27 cellular contexts compared by ENCODE assay signal in the genomic region with DNA sequence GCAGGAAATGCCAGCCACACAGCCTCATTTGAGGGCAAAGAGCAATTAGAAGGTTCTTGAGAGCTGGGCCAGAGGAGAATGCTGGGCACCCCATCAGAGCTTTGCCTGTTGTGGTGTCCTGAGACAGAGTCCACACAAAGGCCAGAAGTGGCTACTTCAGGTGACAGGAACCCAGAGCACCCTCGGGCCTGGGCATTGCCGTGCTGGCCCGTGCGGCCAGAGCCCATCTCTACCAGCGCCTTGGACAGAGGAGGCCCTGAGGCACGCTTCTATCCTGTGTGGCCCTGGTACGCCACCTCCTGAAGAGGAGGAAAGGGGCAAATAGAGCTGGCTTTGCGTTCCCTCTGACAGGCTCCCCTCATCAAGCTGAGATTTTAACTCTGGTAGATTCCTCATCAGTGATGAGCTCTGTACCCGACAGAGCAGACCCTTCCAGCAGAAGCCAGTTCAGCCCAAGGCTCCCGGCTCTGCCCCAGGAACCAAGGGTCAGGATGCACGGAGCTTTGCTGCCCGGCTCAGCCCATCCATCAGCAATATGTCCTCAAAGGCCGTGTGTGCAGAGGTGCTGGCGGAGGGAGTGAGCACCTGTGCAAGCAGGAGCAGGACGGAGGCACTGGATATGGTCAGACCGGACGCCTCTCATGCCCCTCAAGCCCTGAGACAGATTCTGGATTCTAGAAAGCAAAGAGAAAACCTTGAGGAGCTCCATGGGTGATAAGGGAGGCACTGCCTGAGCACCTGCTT. TPM values are rescaled to one million over a fixed set of nuclear protein-coding genes. Genes with fewer than 3 reads are reported as not detected.
DNase-seq lines count a peak whose midpoint lies in the region; ATAC-seq, FAIRE-seq and TF ChIP-seq lines count a peak whose summit lies in the region.
"Had no signal": no experiment of that assay in that cellular context is flagged by ENCODE, and none has a peak within 500 bp of the region (broad histone marks: within the 10 kb centered on the region; RNA-seq: fewer than 3 reads in every experiment).

No MANE protein-coding gene starts in this region.

- DNase-seq in right lobe of liver (peak in 2 of 3 donors; percentile 44 to 49), HepG2 (ENCODE audit: low spot score) (no peak), kidney (peak; percentile 69), posterior vena cava (ENCODE audit: low spot score) (peak; percentile 64), NCI-H1417 treated with DMSO at 0.1 percent for 48 hours (lab: John Stamatoyannopoulos, UW) (no peak), DMS79 treated with DMSO at 0.1 percent for 48 hours (lab: John Stamatoyannopoulos, UW) (no peak), activated T-cell treated with anti-CD3 and anti-CD28 coated beads for 4 hours (no peak)
- DNase-seq: AML-193; C1 segment of cervical spinal cord; CD4-positive, alpha-beta memory T cell; COR-L47; DMS53; GM23248; H9; NCI-H1048; NCI-H1436; NCI-H187; NCI-H2107; NCI-H446; NCI-H524 treated with DMSO at 0.1 percent for 48 hours; NCI-H774 had no signal

- FAIRE-seq in HepG2 (lab: Jason Lieb, UNC) (no peak), kidney (lab: Jason Lieb, UNC) (no peak)
- FAIRE-seq: A549, G401.6 had no signal

- H3K79me2 ChIP-seq in HepG2 (ENCODE audit: insufficient read depth, low read length): no peaks in the 10 kb centered on the region

- no peaks in the 10 kb centered on the region for H3K9me3 ChIP-seq in right lobe of liver
- H3K9me3 ChIP-seq in HepG2 (ENCODE audit: low read length): no peaks in the 10 kb centered on the region
- no peaks in the 10 kb centered on the region for H3K9me3 ChIP-seq in kidney (ENCODE audit: control insufficient read depth in 1 of 2, low read length in 2 of 2)
- H3K9me3 ChIP-seq: A549 had no signal

- WGBS in right lobe of liver (ENCODE audit: insufficient coverage, low coverage, low lambda C conversion rate, missing lambda C conversion rate): 53% methylated on average over 10 of the region's 17 CpGs
- WGBS in HepG2 (ENCODE audit: low lambda C conversion rate): 38% methylated on average over 4 of the region's 17 CpGs

- in situ Hi-C loops in HepG2 (cut with HindIII; ENCODE audit: extremely low pct_ligation_motif_present, low pct_unique_long_range_greater_than_20kb): loop anchor here (5.0 to 10.0 kb wide), 2 partner anchors 142 to 145 kb away; no protein-coding TSS in a partner anchor

- no peak overlapping the region for H3K4me3 ChIP-seq in right lobe of liver
- H3K4me3 ChIP-seq in HepG2 (replicated peaks in 1 of 3; ENCODE audit: insufficient read depth in 1 of 3, low read depth in 2 of 3, low read length in 3 of 3): no peak overlapping the region
- H3K4me3 ChIP-seq in kidney (ENCODE audit: low read length in 2 of 2): no peak overlapping the region
- H3K4me3 ChIP-seq: A549, GM23248, SJCRH30 had no signal

- intact Hi-C loops in right lobe of liver (cut with DNase I) (loop anchor here (5.0 to 10.0 kb wide), 2 partner anchors 68 to 135 kb away; no protein-coding TSS in a partner anchor), HepG2 (cut with micrococcal nuclease; ENCODE audit: unreplicated experiment) (loop anchor here (5.0 kb wide), 1 partner anchor 52 kb away; no protein-coding TSS in a partner anchor), kidney (cut with DNase I) (no loop called here), posterior vena cava (cut with DNase I) (loop anchor here (10.0 kb wide), 4 partner anchors 85 to 145 kb away; no protein-coding TSS in a partner anchor)

- H3K9ac ChIP-seq in HepG2 (ENCODE audit: insufficient read depth, low read depth, low read length) (no peak overlapping the region), kidney (ENCODE audit: low read length in 2 of 2) (no peak overlapping the region)
- H3K9ac ChIP-seq: GM23248 had no signal

- H2AFZ ChIP-seq in HepG2 (ENCODE audit: low read length): no peak overlapping the region
- H2AFZ ChIP-seq: GM23248 had no signal

- H3K36me3 ChIP-seq in right lobe of liver: peaks cover 0 to 2% (median 0%) of the 10 kb centered on the region in 4 donors
- no peaks in the 10 kb centered on the region for H3K36me3 ChIP-seq in HepG2 (replicated peaks in 1 of 2; ENCODE audit: control insufficient read depth in 1 of 2, insufficient read depth in 2 of 2, low read length in 2 of 2)
- no peaks in the 10 kb centered on the region for H3K36me3 ChIP-seq in kidney (ENCODE audit: control insufficient read depth in 1 of 2, insufficient read depth in 2 of 2, low read length in 2 of 2)

- BruUV-seq in HepG2 (replicated peaks; lab: Mats Ljungman, UMichigan): no TSS peak

- no peak overlapping the region for H3K4me2 ChIP-seq in HepG2 (ENCODE audit: low read depth, low read length)
- H3K4me2 ChIP-seq: A549 had no signal

- no peak for TF ChIP-seq POLR2A in right lobe of liver (IDR thresholded peaks at IDR 0.05)
- TF ChIP-seq POLR2A in HepG2 (IDR thresholded peaks at IDR 0.05; ENCODE audit: insufficient read depth in 1 of 2, low read depth in 2 of 2, low read length in 2 of 2): no peak

- no peaks in the 10 kb centered on the region for H4K20me1 ChIP-seq in HepG2 (ENCODE audit: insufficient read depth, low read length)

- H3K27ac ChIP-seq in right lobe of liver (no peak overlapping the region), HepG2 (ENCODE audit: extremely low read length, insufficient read depth, low read length) (no peak overlapping the region), kidney (ENCODE audit: low read depth in 2 of 2, low read length in 2 of 2) (no peak overlapping the region)
- H3K27ac ChIP-seq: A549, GM23248, RWPE1, SJCRH30 had no signal

- POLR2A ChIA-PET in HepG2 (lab: Yijun Ruan, JAX): interaction anchor here (1.1 to 1.4 kb wide), 2 partner anchors 69 to 73 kb away, joined by 3 to 4 read pairs; no protein-coding TSS in a partner anchor

- ATAC-seq in right lobe of liver (no peak), HepG2 (no peak)
- ATAC-seq: A549, Panc1, SK-N-SH treated with all-trans-retinoic acid at 6 μM for 48 hours had no signal

- TF ChIP-seq EP300 in HepG2 (IDR thresholded peaks at IDR 0.05; ENCODE audit: low read depth in 2 of 2, low read length in 2 of 2) (no peak), HepG2 (CRISPR knock-in tag; IDR thresholded peaks at IDR 0.05; ENCODE audit: borderline replicate concordance) (no peak)

- H3K27me3 ChIP-seq in right lobe of liver (no peaks in the 10 kb centered on the region), HepG2 (ENCODE audit: control insufficient read depth in 1 of 2, insufficient read depth in 2 of 2, low read length in 2 of 2) (peaks cover 4 to 52% of the 10 kb centered on the region in 2 experiments; a peak in 4 of 5 replicates)
- H3K27me3 ChIP-seq: SJCRH30 had no signal

- CTCF ChIA-PET in HepG2 (lab: Yijun Ruan, JAX; ENCODE audit: low intra/inter-chr PET ratio, low total read pairs): no interaction called here

- TF ChIP-seq RAD21 in HepG2 (CRISPR knock-in tag; IDR thresholded peaks at IDR 0.05): no peak

- peaks cover 0 to 14% (median 0%) of the 10 kb centered on the region in 4 donors for H3K4me1 ChIP-seq in right lobe of liver
- peaks cover 26% of the 10 kb centered on the region for H3K4me1 ChIP-seq in HepG2 (ENCODE audit: insufficient read depth, low read length)
- H3K4me1 ChIP-seq in kidney (ENCODE audit: control insufficient read depth in 1 of 2, insufficient read depth in 1 of 2, low read depth in 1 of 2, low read length in 2 of 2): peaks cover 0 to 9% of the 10 kb centered on the region in 2 donors

- TF ChIP-seq CTCF in right lobe of liver (IDR thresholded peaks at IDR 0.05) (no peak), HepG2 (CRISPR knock-in tag; IDR thresholded peaks at IDR 0.05) (no peak), kidney (IDR thresholded peaks at IDR 0.05; ENCODE audit: borderline replicate concordance, extremely low read depth, insufficient read depth) (no peak)

RNA-seq across cellular contexts. Expression of a gene that starts 3.4 kb away (rescaled TPM):
- total RNA-seq in right lobe of liver (100 to 1,000 TPM in 3 of 6 experiments, 10 to 100 TPM in 2, 1 to 10 TPM in 1; 1.0 to 230 (median 101) TPM), HepG2 (2016; rRNA removed; fragmentation: Illumina TruSeq; extraction: Trizol) (1.4 and 1.6 TPM in 2 replicates), kidney (147 TPM), posterior vena cava (10 to 100 TPM in 1 of 2 donors, 1 to 10 TPM in 1; 7.4 to 40.3 TPM)
- 0.71 and 0.91 TPM in 2 replicates for total RNA-seq in HepG2 (2016; cell fraction: cytosol; rRNA removed; fragmentation: Illumina TruSeq; extraction: Trizol; ENCODE audit: low read depth)
- 1.4 and 1.9 TPM in 2 replicates for total RNA-seq in HepG2 (2016; cell fraction: insoluble cytoplasmic fraction; rRNA removed; fragmentation: Illumina TruSeq; extraction: Trizol)
- 1.5 and 1.7 TPM in 2 replicates for total RNA-seq in HepG2 (2016; cell fraction: membrane; rRNA removed; fragmentation: Illumina TruSeq; extraction: Trizol)
- 0.99 and 1.1 TPM in 2 replicates for total RNA-seq in HepG2 (2016; cell fraction: nucleus; rRNA removed; fragmentation: Illumina TruSeq; extraction: Trizol)
- polyA plus RNA-seq in HepG2 (2011; rRNA removed) (4.2 and 8.9 TPM in 2 replicates), kidney (ENCODE audit: insufficient read depth, low read depth, low replicate concordance) (103 TPM)
- polyA plus RNA-seq in HepG2 (2011; cell fraction: cytosol; rRNA removed): 4.3 and 4.7 TPM in 2 replicates
- polyA plus RNA-seq in HepG2 (2011; cell fraction: nucleus; rRNA removed): 6.6 and 7.6 TPM in 2 replicates
- 2.1 and 6.2 TPM in 2 replicates for polyA plus RNA-seq in HepG2 (2012)
- 0.32 and 0.38 TPM in 2 replicates for polyA plus RNA-seq in HepG2 (2016; cell fraction: cytosol; fragmentation: Illumina TruSeq; extraction: Trizol; ENCODE audit: low read depth)
- 1.7 and 1.8 TPM in 2 replicates for polyA plus RNA-seq in HepG2 (2016; cell fraction: insoluble cytoplasmic fraction; fragmentation: Illumina TruSeq; extraction: Trizol; ENCODE audit: low read depth)
- polyA plus RNA-seq in HepG2 (2016; cell fraction: membrane; fragmentation: Illumina TruSeq; extraction: Trizol; ENCODE audit: low read depth): 0.63 and 0.72 TPM in 2 replicates
- 2.7 and 3.4 TPM in 2 replicates for polyA plus RNA-seq in HepG2 (2016; cell fraction: nucleus; fragmentation: Illumina TruSeq; extraction: Trizol; ENCODE audit: insufficient read depth, low read depth)
- 3.9 and 12.1 TPM in 2 replicates for polyA minus RNA-seq in HepG2 (2011; rRNA and poly(A)+ RNA removed; ENCODE audit: low replicate concordance)
- polyA minus RNA-seq in HepG2 (2011; cell fraction: cytosol; rRNA and poly(A)+ RNA removed): 6.2 and 6.6 TPM in 2 replicates
- polyA minus RNA-seq in HepG2 (2011; cell fraction: nucleus; rRNA and poly(A)+ RNA removed): 1.7 and 3.1 TPM in 2 replicates
- total RNA-seq: SJCRH30 had no signal

RNA-seq across cellular contexts. Expression of a gene that starts 22.8 kb away (rescaled TPM):
- total RNA-seq in right lobe of liver (10 to 100 TPM in 3 of 6 experiments, 1 to 10 TPM in 3; 5.7 to 24.4 (median 12.4) TPM), HepG2 (2016; rRNA removed; fragmentation: Illumina TruSeq; extraction: Trizol) (11.7 and 15.1 TPM in 2 replicates), kidney (20.8 TPM), posterior vena cava (1 to 10 TPM; 7.0 to 8.8 TPM)
- 4.0 and 4.2 TPM in 2 replicates for total RNA-seq in HepG2 (2016; cell fraction: cytosol; rRNA removed; fragmentation: Illumina TruSeq; extraction: Trizol; ENCODE audit: low read depth)
- 11.7 and 14.4 TPM in 2 replicates for total RNA-seq in HepG2 (2016; cell fraction: insoluble cytoplasmic fraction; rRNA removed; fragmentation: Illumina TruSeq; extraction: Trizol)
- 9.8 and 10.7 TPM in 2 replicates for total RNA-seq in HepG2 (2016; cell fraction: membrane; rRNA removed; fragmentation: Illumina TruSeq; extraction: Trizol)
- 10.8 and 11.7 TPM in 2 replicates for total RNA-seq in HepG2 (2016; cell fraction: nucleus; rRNA removed; fragmentation: Illumina TruSeq; extraction: Trizol)
- polyA plus RNA-seq in HepG2 (2011; rRNA removed) (11.9 and 14.4 TPM in 2 replicates), kidney (ENCODE audit: insufficient read depth, low read depth, low replicate concordance) (24.5 TPM)
- polyA plus RNA-seq in HepG2 (2011; cell fraction: cytosol; rRNA removed): 18.3 and 21.5 TPM in 2 replicates
- polyA plus RNA-seq in HepG2 (2011; cell fraction: nucleus; rRNA removed): 15.4 and 17.5 TPM in 2 replicates
- polyA plus RNA-seq in HepG2 (2012): 9.2 and 11.4 TPM in 2 replicates
- 3.0 and 3.1 TPM in 2 replicates for polyA plus RNA-seq in HepG2 (2016; cell fraction: cytosol; fragmentation: Illumina TruSeq; extraction: Trizol; ENCODE audit: low read depth)
- 11.2 and 12.0 TPM in 2 replicates for polyA plus RNA-seq in HepG2 (2016; cell fraction: insoluble cytoplasmic fraction; fragmentation: Illumina TruSeq; extraction: Trizol; ENCODE audit: low read depth)
- polyA plus RNA-seq in HepG2 (2016; cell fraction: membrane; fragmentation: Illumina TruSeq; extraction: Trizol; ENCODE audit: low read depth): 6.4 and 7.0 TPM in 2 replicates
- polyA plus RNA-seq in HepG2 (2016; cell fraction: nucleus; fragmentation: Illumina TruSeq; extraction: Trizol; ENCODE audit: insufficient read depth, low read depth): 11.4 and 12.6 TPM in 2 replicates
- polyA minus RNA-seq in HepG2 (2011; rRNA and poly(A)+ RNA removed; ENCODE audit: low replicate concordance): 21.1 and 25.1 TPM in 2 replicates
- polyA minus RNA-seq in HepG2 (2011; cell fraction: cytosol; rRNA and poly(A)+ RNA removed): 9.8 and 9.9 TPM in 2 replicates
- polyA minus RNA-seq in HepG2 (2011; cell fraction: nucleus; rRNA and poly(A)+ RNA removed): 24.2 and 25.4 TPM in 2 replicates

Comparison
In these comparisons a context has a peak if more than half of its experiments do, and no peak if none do; other contexts are left out.
1. DNase-seq: peak in right lobe of liver (2 of 3), kidney (single experiment) and posterior vena cava (single experiment); none in HepG2 (single experiment), NCI-H1417 treated with DMSO at 0.1 percent for 48 hours (single experiment), DMS79 treated with DMSO at 0.1 percent for 48 hours (single experiment) and activated T-cell treated with anti-CD3 and anti-CD28 coated beads for 4 hours (single experiment).